ENCODE assay signal across 10 cellular contexts in genomic region chr1:179105393-179105792, GRCh38. TPM values are rescaled to one million over a fixed set of nuclear protein-coding genes. Genes with fewer than 3 reads are reported as not detected.
A peak's percentile ranks its signal among the peaks of the same experiment; 100 is the strongest.
DNase-seq lines count a peak whose midpoint lies in the region; ATAC-seq and TF ChIP-seq lines count a peak whose summit lies in the region.
"Had no signal": no experiment of that assay in that cellular context is flagged by ENCODE, and none has a peak within 500 bp of the region (broad histone marks: within the 10 kb centered on the region; RNA-seq: fewer than 3 reads in every experiment).

No MANE protein-coding gene starts in this region.

- H4K20me1 ChIP-seq in GM23248 (ENCODE audit: insufficient read depth): no peaks in the 10 kb centered on the region

- H3K36me3 ChIP-seq in GM23248 (ENCODE audit: low read depth): peaks cover 82% of the 10 kb centered on the region
- peaks cover 52% of the 10 kb centered on the region for H3K36me3 ChIP-seq in WERI-Rb-1

- H3K27me3 Mint-ChIP-seq in immature natural killer cell (ENCODE audit: low read depth in 3 of 3): peaks cover 0 to 2% (median 0%) of the 10 kb centered on the region in 3 donors

- TF ChIP-seq CTCF in AG09309 (IDR thresholded peaks at IDR 0.05; ENCODE audit: control insufficient read depth, insufficient read depth, low read depth, low read length, missing control alignments) (peak; percentile 46), WERI-Rb-1 (IDR thresholded peaks at IDR 0.05; ENCODE audit: low read depth, low read length) (peak; percentile 89), GM13976 (IDR thresholded peaks at IDR 0.05; ENCODE audit: borderline replicate concordance, control extremely low read depth, extremely low read depth, insufficient read depth, missing control alignments) (no peak), GM20000 (IDR thresholded peaks at IDR 0.05; ENCODE audit: extremely low read depth, missing control alignments) (no peak)

- no peak overlapping the region for H3K4me2 ChIP-seq in GM23248 (ENCODE audit: unreplicated experiment)

- peaks cover 95% of the 10 kb centered on the region for H3K79me2 ChIP-seq in GM23248 (ENCODE audit: insufficient read depth)

- DNase-seq in AG09309 (ENCODE audit: low read depth): no peak
- DNase-seq in GM23248: peak; percentile 54
- DNase-seq in WERI-Rb-1: peak; percentile 86
- DNase-seq in kidney tubule cell (ENCODE audit: low spot score): peak; percentile 49
- DNase-seq in GM13976 (ENCODE audit: low spot score): no peak
- DNase-seq in GM20000 (ENCODE audit: low spot score): no peak
- no peak for DNase-seq in immature natural killer cell
- DNase-seq: midbrain had no signal

- no peak overlapping the region for H3K27ac Mint-ChIP-seq in immature natural killer cell

- H3K36me3 Mint-ChIP-seq in immature natural killer cell: peaks cover 15 to 35% (median 18%) of the 10 kb centered on the region in 3 donors

- no peaks in the 10 kb centered on the region for H3K9me2 ChIP-seq in GM23248 (ENCODE audit: insufficient read depth)

- ATAC-seq in GM18861 (IDR thresholded peaks at IDR 0.05; ENCODE audit: unreplicated experiment): no peak

- H3K27ac ChIP-seq in GM23248 (0 out of 2 replicates have a peak overlapping the region, but pooled peaks have one; percentile 20), WERI-Rb-1 (peak overlapping the region; percentile 40)
- H3K27ac ChIP-seq: ascending aorta had no signal

- H3K9me3 Mint-ChIP-seq in immature natural killer cell: no peaks in the 10 kb centered on the region

- H3K4me3 ChIP-seq in AG09309 (ENCODE audit: control insufficient read depth, low read depth, low read length) (no peak overlapping the region), GM23248 (no peak overlapping the region), WERI-Rb-1 (ENCODE audit: low read depth, low read length) (no peak overlapping the region)
- H3K4me3 ChIP-seq: ascending aorta had no signal

- 58 to 63% methylated on average over 7 of the region's 7 CpGs for WGBS in GM23248 (ENCODE audit: low coverage in 1 of 2, low lambda C conversion rate in 2 of 2, missing lambda C conversion rate in 2 of 2), 2 experiments

- H3K4me1 Mint-ChIP-seq in immature natural killer cell: no peaks in the 10 kb centered on the region

- no peak overlapping the region for H3K9ac ChIP-seq in GM23248

- H3K9me3 ChIP-seq in GM23248 (ENCODE audit: low read depth) (no peaks in the 10 kb centered on the region), WERI-Rb-1 (ENCODE audit: severe bottlenecking) (no peaks in the 10 kb centered on the region)
- H3K9me3 ChIP-seq: ascending aorta had no signal

- no peaks in the 10 kb centered on the region for H3K4me1 ChIP-seq in GM23248 (ENCODE audit: insufficient read depth)
- H3K4me1 ChIP-seq: ascending aorta had no signal

- peaks cover 63% of the 10 kb centered on the region for H3F3A ChIP-seq in GM23248 (ENCODE audit: insufficient read depth)

- in situ Hi-C loops in GM23248 (cut with MboI) (no loop called here), GM13976 (cut with MboI; ENCODE audit: low sequenced_read_pairs, unreplicated experiment) (loop anchor here (10.0 kb wide), 2 partner anchors 61 to 99 kb away; no protein-coding TSS in a partner anchor)

- no peak overlapping the region for H2AFZ ChIP-seq in GM23248

- no peak overlapping the region for H3K4me3 Mint-ChIP-seq in immature natural killer cell

- H3K27me3 ChIP-seq in GM23248 (replicated peaks; ENCODE audit: insufficient read depth) (no peaks in the 10 kb centered on the region), WERI-Rb-1 (ENCODE audit: insufficient read depth, low read depth, severe bottlenecking) (no peaks in the 10 kb centered on the region)
- H3K27me3 ChIP-seq: ascending aorta had no signal

RNA-seq across cellular contexts. Expression of gene TOR3A, which starts 23.5 kb away (rescaled TPM):
- 44.8 and 45.5 TPM in 2 replicates for total RNA-seq in GM23248 (2014; rRNA removed; shearing (Covaris generic))
- polyA plus RNA-seq in GM23248 (2016; fragmentation: Nextera tagmentation; extraction: Ambion mirVana) (22.2 and 25.1 TPM in 2 replicates), immature natural killer cell (10 to 100 TPM; 41.3 to 64.3 (median 45.2) TPM)

Comparison
In these comparisons a context has a peak if more than half of its experiments do, and no peak if none do; other contexts are left out.
1. DNase-seq: peak in GM23248 (single experiment), WERI-Rb-1 (single experiment) and kidney tubule cell (single experiment); none in AG09309 (single experiment), GM13976 (single experiment), GM20000 (single experiment) and immature natural killer cell (0 of 3).
2. CTCF ChIP-seq: peak in AG09309 (single experiment) and WERI-Rb-1 (single experiment); none in GM13976 (single experiment) and GM20000 (single experiment).